8 cellular contexts compared by ENCODE assay signal in the genomic region with DNA sequence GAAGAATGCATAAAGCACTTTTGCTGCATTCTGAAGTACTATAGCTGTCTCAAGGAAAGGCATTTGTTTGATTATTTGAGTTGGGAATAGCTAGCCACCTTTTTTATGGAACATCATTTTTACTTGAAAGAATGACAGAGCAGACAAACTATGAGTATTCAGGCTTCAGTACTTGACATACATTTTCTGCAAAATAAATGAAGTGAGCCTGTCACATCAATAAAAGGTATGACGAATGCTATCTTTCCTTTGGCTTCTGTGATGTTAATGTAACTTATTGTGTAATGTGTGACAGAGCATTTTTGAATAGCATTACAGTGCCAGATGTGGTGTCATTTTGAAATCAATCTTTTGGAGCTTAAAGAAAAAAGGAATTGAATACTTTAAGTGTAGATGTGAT.
"Had no signal": no experiment of that assay in that cellular context is flagged by ENCODE, and none has a peak within 500 bp of the region (broad histone marks: within the 10 kb centered on the region; RNA-seq: fewer than 3 reads in every experiment).

No MANE protein-coding gene starts in this region.

- H3K36me3 ChIP-seq: HAP-1 had no signal

- H3K4me3 Mint-ChIP-seq: GM23338, H9, HFFc6 had no signal

- H2AFZ ChIP-seq: GM23248, GM23338 had no signal

- DNase-seq: GM23248, GOT3, H7, H9, HCEC 1CT, HFFc6 had no signal

- H3K4me3 ChIP-seq: GM23248, GM23338, HAP-1 had no signal

- H3K4me2 ChIP-seq: GM23338 had no signal

- H3K9me3 ChIP-seq: HAP-1 had no signal

- H3K27ac ChIP-seq: GM23248 had no signal

- H3K4me1 Mint-ChIP-seq: GM23338, H9 had no signal

- H3K9ac ChIP-seq: GM23248 had no signal

- H3K27ac Mint-ChIP-seq: GM23338, H9, HFFc6 had no signal

- H3K9me3 Mint-ChIP-seq: GM23338, H9 had no signal

- H3K4me1 ChIP-seq: HAP-1 had no signal
